ENCODE assay signal across 23 cellular contexts in the genomic region with DNA sequence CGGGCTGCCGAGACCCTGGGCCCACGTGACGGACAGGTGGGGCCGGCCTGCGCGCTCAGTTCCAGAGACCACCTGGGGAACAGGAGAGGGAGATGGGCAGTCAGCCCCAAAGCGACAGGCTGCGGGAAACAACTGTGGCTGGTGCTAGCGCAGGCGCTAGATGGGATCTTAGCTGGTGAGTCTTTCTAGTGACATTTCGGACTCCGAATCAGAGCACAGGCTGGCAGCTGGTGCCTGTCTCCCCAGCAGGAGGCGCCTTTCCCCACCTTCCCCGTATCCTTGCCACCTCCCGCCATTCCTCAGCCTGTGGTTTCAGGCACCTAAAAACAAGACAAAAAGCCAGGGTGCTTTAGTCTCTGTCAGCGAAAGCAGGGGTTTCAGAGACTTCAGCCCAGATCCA. TPM values are rescaled to one million over a fixed set of nuclear protein-coding genes. Genes with fewer than 3 reads are reported as not detected.
DNase-seq lines count a peak whose midpoint lies in the region; FAIRE-seq and TF ChIP-seq lines count a peak whose summit lies in the region.
"Had no signal": no experiment of that assay in that cellular context is flagged by ENCODE, and none has a peak within 500 bp of the region (broad histone marks: within the 10 kb centered on the region; RNA-seq: fewer than 3 reads in every experiment).

No MANE protein-coding gene starts in this region.

- H3K27ac ChIP-seq in OCI-LY1 (ENCODE audit: low read depth, low read length, poor library complexity, severe bottlenecking) (no peak overlapping the region), endodermal cell (ENCODE audit: low read depth, low read length) (no peak overlapping the region)
- H3K27ac ChIP-seq: cardiac muscle cell, heart right ventricle, thoracic aorta had no signal

- no peaks in the 10 kb centered on the region for H3K79me2 ChIP-seq in OCI-LY1 (ENCODE audit: insufficient read depth, low read length)

- H3K36me3 Mint-ChIP-seq in endodermal cell (ENCODE audit: low read depth), result peaks cover 19% of the 10 kb centered on the region
- H3K36me3 Mint-ChIP-seq: natural killer cell treated with Interleukin-12 subunit alpha and Interleukin-12 subunit beta and Interleukin-15 and Interleukin-18, amount 100 ng/mL, for 72 hours; stimulated activated effector memory CD8-positive, alpha-beta T cell treated with anti-CD3 and anti-CD28 coated beads, Interleukin-12 subunit alpha, Interleukin-12 subunit beta, amount 100 ng/mL, for 72 hours had no signal

- H3K4me2 ChIP-seq in OCI-LY1 (ENCODE audit: low read length), result no peak overlapping the region

- TF ChIP-seq CTCF in OCI-LY1 (IDR thresholded peaks at IDR 0.05; ENCODE audit: low read length) (peak; percentile 50), endodermal cell (conservative IDR thresholded peaks at IDR 0.05) (peak; percentile 72), retinal pigment epithelial cell (conservative IDR thresholded peaks at IDR 0.05; ENCODE audit: low read depth, low read length) (peak; percentile 27), GM13976 (IDR thresholded peaks at IDR 0.05; ENCODE audit: borderline replicate concordance, control extremely low read depth, extremely low read depth, insufficient read depth, missing control alignments) (no peak)

- no peaks in the 10 kb centered on the region for H3K4me1 ChIP-seq in OCI-LY1 (ENCODE audit: insufficient read depth, low read length, severe bottlenecking)
- no peaks in the 10 kb centered on the region for H3K4me1 ChIP-seq in endodermal cell (ENCODE audit: control insufficient read depth, insufficient read depth, low read length)

- no peak overlapping the region for H3K9ac ChIP-seq in OCI-LY1 (ENCODE audit: low read length)
- H3K9ac ChIP-seq in endodermal cell (ENCODE audit: extremely low read depth, low read length, poor library complexity, severe bottlenecking), result no peak overlapping the region

- no peaks in the 10 kb centered on the region; the same call in 1 of the 2 replicates for H3K27me3 ChIP-seq in OCI-LY1 (ENCODE audit: insufficient read depth, low read length)
- no peaks in the 10 kb centered on the region for H3K27me3 ChIP-seq in endodermal cell (ENCODE audit: control insufficient read depth, insufficient read depth, low read length, poor library complexity, severe bottlenecking)
- H3K27me3 ChIP-seq: cardiac muscle cell, heart right ventricle had no signal

- H3K36me3 ChIP-seq in OCI-LY1 (ENCODE audit: insufficient read depth, low read length) (no peaks in the 10 kb centered on the region; the same call in 1 of the 2 replicates), endodermal cell (ENCODE audit: control insufficient read depth, insufficient read depth, low read length) (no peaks in the 10 kb centered on the region)
- H3K36me3 ChIP-seq: cardiac muscle cell had no signal

- no peak overlapping the region for H3K27ac Mint-ChIP-seq in endodermal cell
- H3K27ac Mint-ChIP-seq: activated CD8-positive, alpha-beta T cell treated with anti-CD3 and anti-CD28 coated beads for 36 hours; activated naive CD8-positive, alpha-beta T cell treated with anti-CD3 and anti-CD28 coated beads for 36 hours; natural killer cell treated with Interleukin-12 subunit alpha and Interleukin-12 subunit beta and Interleukin-15 and Interleukin-18, amount 100 ng/mL, for 72 hours; stimulated activated effector memory CD8-positive, alpha-beta T cell treated with anti-CD3 and anti-CD28 coated beads, Interleukin-12 subunit alpha, Interleukin-12 subunit beta, amount 100 ng/mL, for 72 hours had no signal

- no peaks in the 10 kb centered on the region for H3K4me1 Mint-ChIP-seq in endodermal cell
- H3K4me1 Mint-ChIP-seq: activated naive CD8-positive, alpha-beta T cell treated with anti-CD3 and anti-CD28 coated beads for 36 hours; stimulated activated effector memory CD8-positive, alpha-beta T cell treated with anti-CD3 and anti-CD28 coated beads, Interleukin-12 subunit alpha, Interleukin-12 subunit beta, amount 100 ng/mL, for 72 hours had no signal

- H3K9me3 ChIP-seq in OCI-LY1 (ENCODE audit: low read length) (no peaks in the 10 kb centered on the region), endodermal cell (ENCODE audit: control insufficient read depth, low read length) (no peaks in the 10 kb centered on the region)
- H3K9me3 ChIP-seq: heart right ventricle, thoracic aorta had no signal

- peaks cover 13% of the 10 kb centered on the region for H3K9me3 Mint-ChIP-seq in endodermal cell
- H3K9me3 Mint-ChIP-seq: natural killer cell treated with Interleukin-12 subunit alpha and Interleukin-12 subunit beta and Interleukin-15 and Interleukin-18, amount 100 ng/mL, for 72 hours; stimulated activated effector memory CD8-positive, alpha-beta T cell treated with anti-CD3 and anti-CD28 coated beads, Interleukin-12 subunit alpha, Interleukin-12 subunit beta, amount 100 ng/mL, for 72 hours had no signal

- peak; percentile 23 for DNase-seq in DMS53 (lab: John Stamatoyannopoulos, UW)
- no peak for DNase-seq in DMS53 treated with DMSO at 0.1 percent for 48 hours (lab: John Stamatoyannopoulos, UW; ENCODE audit: unreplicated experiment)
- peak; percentile 86 for DNase-seq in endodermal cell
- DNase-seq in retinal pigment epithelial cell (ENCODE audit: low read depth), result no peak
- no peak for DNase-seq in RCC 7860 (ENCODE audit: low spot score)
- DNase-seq in GM13976 (ENCODE audit: low spot score), result no peak
- DNase-seq in AG08395 (ENCODE audit: low spot score), result no peak
- DNase-seq: 8988T; activated CD8-positive, alpha-beta T cell treated with anti-CD3 and anti-CD28 coated beads for 36 hours; activated naive CD8-positive, alpha-beta T cell treated with anti-CD3 and anti-CD28 coated beads for 36 hours; activated T-cell treated with anti-CD3 and anti-CD28 coated beads, Interleukin-2, amount 50 U/mL, for 48 hours; DMS79; effector CD4-positive, alpha-beta T cell; heart right ventricle; kidney; mesenchymal stem cell; NCI-H748 treated with DMSO at 0.1 percent for 48 hours; stimulated activated CD4-positive, alpha-beta T cell treated with anti-CD3 and anti-CD28 coated beads, Interleukin-12 subunit alpha, Interleukin-12 subunit beta, amount 100 ng/mL, for 4 hours had no signal

- H2AFZ ChIP-seq in OCI-LY1 (ENCODE audit: low read length), result no peak overlapping the region

- 81 to 82% methylated on average over 16 to 17 of the region's 17 CpGs for WGBS in endodermal cell (ENCODE audit: insufficient coverage in 1 of 2, insufficient read length in 1 of 2), 2 experiments

- FAIRE-seq in RCC 7860 (lab: Jason Lieb, UNC), result no peak
- FAIRE-seq: kidney had no signal

- no peak overlapping the region for H3K4me3 ChIP-seq in OCI-LY1 (ENCODE audit: low read depth, low read length, poor library complexity, severe bottlenecking)
- no peak overlapping the region for H3K4me3 ChIP-seq in endodermal cell (ENCODE audit: low read length)
- H3K4me3 ChIP-seq in retinal pigment epithelial cell (ENCODE audit: low read length), result no peak overlapping the region
- H3K4me3 ChIP-seq: cardiac muscle cell, heart right ventricle, thoracic aorta had no signal

- in situ Hi-C loops in GM13976 (cut with MboI; ENCODE audit: low sequenced_read_pairs, unreplicated experiment), result no loop called here

- H3F3A ChIP-seq in OCI-LY1 (ENCODE audit: insufficient read depth, low read length), result no peaks in the 10 kb centered on the region

- H3K27me3 Mint-ChIP-seq in endodermal cell (ENCODE audit: insufficient read depth), result no peaks in the 10 kb centered on the region
- H3K27me3 Mint-ChIP-seq: activated CD8-positive, alpha-beta T cell treated with anti-CD3 and anti-CD28 coated beads for 36 hours; activated naive CD8-positive, alpha-beta T cell treated with anti-CD3 and anti-CD28 coated beads for 36 hours; natural killer cell treated with Interleukin-12 subunit alpha and Interleukin-12 subunit beta and Interleukin-15 and Interleukin-18, amount 100 ng/mL, for 72 hours had no signal

- H3K4me3 Mint-ChIP-seq in endodermal cell, result no peak overlapping the region
- H3K4me3 Mint-ChIP-seq: activated CD8-positive, alpha-beta T cell treated with anti-CD3 and anti-CD28 coated beads for 36 hours; activated naive CD8-positive, alpha-beta T cell treated with anti-CD3 and anti-CD28 coated beads for 36 hours; natural killer cell treated with Interleukin-12 subunit alpha and Interleukin-12 subunit beta and Interleukin-15 and Interleukin-18, amount 100 ng/mL, for 72 hours; stimulated activated effector memory CD8-positive, alpha-beta T cell treated with anti-CD3 and anti-CD28 coated beads, Interleukin-12 subunit alpha, Interleukin-12 subunit beta, amount 100 ng/mL, for 72 hours had no signal

- H4K20me1 ChIP-seq in OCI-LY1 (ENCODE audit: insufficient read depth, low read length), result no peaks in the 10 kb centered on the region

- no peaks in the 10 kb centered on the region for H3K9me2 ChIP-seq in OCI-LY1 (ENCODE audit: low read depth, low read length)

RNA-seq across cellular contexts. Expression of a gene that starts 19.4 kb away (rescaled TPM):
- total RNA-seq in endodermal cell, result 10 to 100 TPM; 77.4 to 81.4 TPM
- 72.9 TPM for polyA plus RNA-seq in endodermal cell (2013, experiment 1 of 2)
- polyA plus RNA-seq in endodermal cell (2013, experiment 2 of 2), result 60.6 TPM

Comparison
In these comparisons a context has a peak if more than half of its experiments do, and no peak if none do; other contexts are left out.
1. DNase-seq: peak in DMS53 (single experiment) and endodermal cell (single experiment); none in DMS53 treated with DMSO at 0.1 percent for 48 hours (single experiment), retinal pigment epithelial cell (single experiment), RCC 7860 (single experiment), GM13976 (single experiment) and AG08395 (single experiment).